8 cellular contexts compared by ENCODE assay signal in genomic region chr5:34657550-34657921, GRCh38. TPM values are rescaled to one million over a fixed set of nuclear protein-coding genes. Genes with fewer than 3 reads are reported as not detected.
DNase-seq lines count a peak whose midpoint lies in the region; ATAC-seq and TF ChIP-seq lines count a peak whose summit lies in the region.

No MANE protein-coding gene starts in this region.

- H3K27ac ChIP-seq in SJCRH30 (peak overlapping the region; percentile 66), esophagus (ENCODE audit: low read depth in 2 of 2, low read length in 1 of 2) (peak overlapping the region; percentile 79 to 84)

- peak overlapping the region in 1 of 2 donors; percentile 35 for H3K27ac Mint-ChIP-seq in natural killer cell treated with Interleukin-12 subunit alpha and Interleukin-12 subunit beta and Interleukin-15 and Interleukin-18, amount 100 ng/mL, for 72 hours

- H3K4me3 ChIP-seq in SJCRH30 = peak overlapping the region; percentile 96
- peak overlapping the region; percentile 54 to 83 for H3K4me3 ChIP-seq in esophagus (ENCODE audit: low read depth in 1 of 2, low read length in 2 of 2)
- H3K4me3 ChIP-seq in BE2C (ENCODE audit: low read depth, low read length) = no peak overlapping the region

- H3K27me3 ChIP-seq in SJCRH30 (no peaks in the 10 kb centered on the region), esophagus (ENCODE audit: control insufficient read depth in 1 of 2, insufficient read depth in 2 of 2, low read length in 2 of 2) (no peaks in the 10 kb centered on the region), BE2C (peaks cover 56% of the 10 kb centered on the region)

- peaks cover 30 to 46% of the 10 kb centered on the region in 2 donors for H3K27me3 Mint-ChIP-seq in natural killer cell treated with Interleukin-12 subunit alpha and Interleukin-12 subunit beta and Interleukin-15 and Interleukin-18, amount 100 ng/mL, for 72 hours

- H3K36me3 Mint-ChIP-seq in natural killer cell treated with Interleukin-12 subunit alpha and Interleukin-12 subunit beta and Interleukin-15 and Interleukin-18, amount 100 ng/mL, for 72 hours = no peaks in the 10 kb centered on the region

- H3K9me3 Mint-ChIP-seq in natural killer cell treated with Interleukin-12 subunit alpha and Interleukin-12 subunit beta and Interleukin-15 and Interleukin-18, amount 100 ng/mL, for 72 hours = no peaks in the 10 kb centered on the region

- peaks cover 16 to 18% of the 10 kb centered on the region in 2 donors for H3K4me1 Mint-ChIP-seq in natural killer cell treated with Interleukin-12 subunit alpha and Interleukin-12 subunit beta and Interleukin-15 and Interleukin-18, amount 100 ng/mL, for 72 hours (ENCODE audit: low read depth in 2 of 2)

- DNase-seq in DMS53 (lab: John Stamatoyannopoulos, UW) (peak; percentile 27), DMS53 treated with DMSO at 0.1 percent for 48 hours (lab: John Stamatoyannopoulos, UW; ENCODE audit: unreplicated experiment) (no peak), SJCRH30 (peak; percentile 73 to 76), NCI-H226 (no peak), BE2C (no peak), SHP77 (lab: John Stamatoyannopoulos, UW) (no peak)
- no peak for DNase-seq in natural killer cell treated with Interleukin-12 subunit alpha and Interleukin-12 subunit beta and Interleukin-15 and Interleukin-18, amount 100 ng/mL, for 72 hours (ENCODE audit: low spot score)

- peak overlapping the region; percentile 49 for H3K4me3 Mint-ChIP-seq in natural killer cell treated with Interleukin-12 subunit alpha and Interleukin-12 subunit beta and Interleukin-15 and Interleukin-18, amount 100 ng/mL, for 72 hours

- WGBS in esophagus, 2 donors = 4 to 7% methylated on average over 20 of the region's 20 CpGs

- no peak for ATAC-seq in natural killer cell treated with Interleukin-12 subunit alpha and Interleukin-12 subunit beta and Interleukin-15 and Interleukin-18, amount 100 ng/mL, for 72 hours

- TF ChIP-seq CTCF in BE2C (IDR thresholded peaks at IDR 0.05; ENCODE audit: low read depth, low read length) = no peak

- H3K9me3 ChIP-seq in SJCRH30 (replicated peaks) (no peaks in the 10 kb centered on the region), esophagus (ENCODE audit: control insufficient read depth in 2 of 2, insufficient read depth in 1 of 2, low read depth in 1 of 2, low read length in 1 of 2) (no peaks in the 10 kb centered on the region), BE2C (no peaks in the 10 kb centered on the region)

- peaks cover 9% of the 10 kb centered on the region; the same call in 1 of the 2 replicates for H3K36me3 ChIP-seq in SJCRH30
- no peaks in the 10 kb centered on the region for H3K36me3 ChIP-seq in esophagus (ENCODE audit: control insufficient read depth in 2 of 2, insufficient read depth in 2 of 2, low read length in 1 of 2)
- no peaks in the 10 kb centered on the region for H3K36me3 ChIP-seq in BE2C

- H3K4me1 ChIP-seq in SJCRH30 (0 out of 2 replicates have a peak, but pooled peaks cover 6% of the 10 kb centered on the region), esophagus (ENCODE audit: control insufficient read depth in 2 of 2, insufficient read depth in 2 of 2, low read length in 1 of 2) (peaks cover 0 to 2% of the 10 kb centered on the region in 2 donors), BE2C (no peaks in the 10 kb centered on the region)

RNA-seq across cellular contexts. Expression of gene RAI14, which starts 1.4 kb away (rescaled TPM):
- 67.4 and 74.4 TPM in 2 replicates for total RNA-seq in SJCRH30 (2014; rRNA removed; shearing (Covaris generic))
- polyA plus RNA-seq in esophagus = 1 to 10 TPM; 2.1 to 3.4 TPM
- 1 to 10 TPM in 1 of 2 donors, under 1 TPM in 1; 0.93 to 1.1 TPM for total RNA-seq in natural killer cell treated with Interleukin-12 subunit alpha and Interleukin-12 subunit beta and Interleukin-15 and Interleukin-18, amount 100 ng/mL, for 72 hours
- 0.76 TPM for polyA plus RNA-seq in BE2C (2012; ENCODE audit: insufficient read depth, insufficient read length, low read depth)

Comparison
In these comparisons a context has a peak if more than half of its experiments do, and no peak if none do; other contexts are left out.
1. DNase-seq: peak in DMS53 (single experiment) and SJCRH30 (2 of 2); none in DMS53 treated with DMSO at 0.1 percent for 48 hours (single experiment), natural killer cell treated with Interleukin-12 subunit alpha and Interleukin-12 subunit beta and Interleukin-15 and Interleukin-18, amount 100 ng/mL, for 72 hours (single experiment), NCI-H226 (single experiment), BE2C (single experiment) and SHP77 (0 of 2).
2. RNA of gene RAI14, which starts 1.4 kb away (total RNA-seq): 67.4 to 74.4 TPM in SJCRH30; 0.93 to 1.1 TPM in natural killer cell treated with Interleukin-12 subunit alpha and Interleukin-12 subunit beta and Interleukin-15 and Interleukin-18, amount 100 ng/mL, for 72 hours; every median in the first group is over 10 times any median in the second.